9 cellular contexts compared by ENCODE assay signal in genomic region chr6:52664991-52665686, GRCh38. TPM values are rescaled to one million over a fixed set of nuclear protein-coding genes. Genes with fewer than 3 reads are reported as not detected.
A peak's percentile ranks its signal among the peaks of the same experiment; 100 is the strongest.
DNase-seq lines count a peak whose midpoint lies in the region; ATAC-seq, FAIRE-seq and TF ChIP-seq lines count a peak whose summit lies in the region.
"Had no signal": no experiment of that assay in that cellular context is flagged by ENCODE, and none has a peak within 500 bp of the region (broad histone marks: within the 10 kb centered on the region; RNA-seq: fewer than 3 reads in every experiment).

No MANE protein-coding gene starts in this region.

- no peak for FAIRE-seq in small intestine (lab: Jason Lieb, UNC)

- ATAC-seq in right cardiac atrium (no peak), GM18511 (IDR thresholded peaks at IDR 0.05; ENCODE audit: unreplicated experiment) (no peak), HG03469 (IDR thresholded peaks at IDR 0.05; ENCODE audit: unreplicated experiment) (no peak), GM19328 (IDR thresholded peaks at IDR 0.05; ENCODE audit: unreplicated experiment) (no peak)

- H3K4me1 ChIP-seq in right cardiac atrium (ENCODE audit: control insufficient read depth, insufficient read depth, low read length): peaks cover 8% of the 10 kb centered on the region
- H3K4me1 ChIP-seq in small intestine (ENCODE audit: control insufficient read depth in 2 of 2, insufficient read depth in 1 of 2, low read depth in 1 of 2, low read length in 1 of 2): peaks cover 0 to 3% of the 10 kb centered on the region in 2 donors

- H3K36me3 ChIP-seq in small intestine (ENCODE audit: control insufficient read depth in 2 of 2, insufficient read depth in 2 of 2, low read length in 2 of 2): peaks cover 0 to 2% of the 10 kb centered on the region in 2 donors

- TF ChIP-seq CTCF in GM12875 (IDR thresholded peaks at IDR 0.05; ENCODE audit: borderline replicate concordance, insufficient read depth, low read depth, low read length): no peak

- intact Hi-C loops in right cardiac atrium (cut with DNase I): loop anchor here (2.0 to 10.0 kb wide), 6 partner anchors 70 to 380 kb away; partner anchors contain the start of gene MCM3 (in 1 of the 4)

- WGBS in right cardiac atrium: 85% methylated on average over 10 of the region's 10 CpGs
- 60 to 70% (median 65%) methylated on average over 10 of the region's 10 CpGs for WGBS in small intestine, 3 donors

- H3K4me3 ChIP-seq in GM12875 (ENCODE audit: low read depth, low read length) (peak overlapping the region; percentile 54), right cardiac atrium (ENCODE audit: low read length) (peak overlapping the region; percentile 87), small intestine (ENCODE audit: low read depth in 1 of 2, low read length in 2 of 2) (peak overlapping the region; percentile 44 to 66)

- peak; percentile 24 for DNase-seq in RKO (ENCODE audit: low spot score)
- no peak for DNase-seq in right cardiac atrium
- DNase-seq in small intestine: peak; percentile 6
- no peak for DNase-seq in Kasumi-1 (lab: John Stamatoyannopoulos, UW)
- DNase-seq: NCI-H2171 had no signal

- H3K9me3 ChIP-seq in right cardiac atrium (ENCODE audit: control insufficient read depth, low read length) (no peaks in the 10 kb centered on the region), small intestine (ENCODE audit: control insufficient read depth, low read depth) (no peaks in the 10 kb centered on the region)

- H3K27me3 ChIP-seq in right cardiac atrium (ENCODE audit: control insufficient read depth, insufficient read depth): no peaks in the 10 kb centered on the region
- H3K27me3 ChIP-seq in small intestine (ENCODE audit: control insufficient read depth in 2 of 2, insufficient read depth in 2 of 2, low read length in 2 of 2): no peaks in the 10 kb centered on the region

- no peak overlapping the region for H3K27ac ChIP-seq in right cardiac atrium (ENCODE audit: low read length)
- peak overlapping the region in 1 of 2 donors; percentile 72 for H3K27ac ChIP-seq in small intestine (ENCODE audit: low read depth in 1 of 2, low read length in 1 of 2)

RNA-seq across cellular contexts. Expression of gene TMEM14A, which starts 5.8 kb away (rescaled TPM):
- total RNA-seq in right cardiac atrium: 10 to 100 TPM in 3 of 4 donors, 1 to 10 TPM in 1; 8.7 to 15.4 (median 13.5) TPM
- polyA plus RNA-seq in right cardiac atrium (19.5 TPM), small intestine (10 to 100 TPM; 26.7 to 39.2 (median 34.2) TPM)

Comparison
In these comparisons a context has a peak if more than half of its experiments do, and no peak if none do; other contexts are left out.
1. DNase-seq: peak in RKO (single experiment) and small intestine (single experiment); none in right cardiac atrium (0 of 3) and Kasumi-1 (0 of 2).
2. Peak in every context shown above with its lines, with median percentiles within 50 percentile points of each other: H3K4me3 ChIP-seq.